ENCODE assay signal across 2 cellular contexts in the genomic region with DNA sequence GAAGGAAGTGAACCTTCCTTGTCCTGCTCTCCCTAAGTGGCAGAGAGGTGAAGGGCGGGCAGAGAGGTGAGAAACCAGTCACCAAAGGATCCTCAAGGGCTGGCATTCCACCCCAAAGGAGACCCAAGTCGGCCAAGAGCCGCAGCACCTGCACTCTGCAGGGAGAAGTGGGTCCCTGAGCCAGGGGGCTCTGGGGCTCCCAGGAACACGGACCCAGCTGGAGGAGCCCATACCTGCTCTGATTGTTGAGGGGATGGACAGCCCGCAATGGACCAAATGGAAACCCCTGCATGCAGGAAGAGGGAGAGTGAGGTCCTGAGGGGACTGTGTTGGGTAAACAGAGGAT.
TF ChIP-seq lines count a peak whose summit lies in the region.

No MANE protein-coding gene starts in this region.

TF ChIP-seq in SK-N-SH, 30 proteins besides CTCF, POLR2A, EP300 and RAD21 (continued from another document):
- TF ChIP-seq CHD2 (IDR thresholded peaks at IDR 0.05; ENCODE audit: low read length, partially characterized antibody) (no peak), POLR2AphosphoS5 (IDR thresholded peaks at IDR 0.05; ENCODE audit: low read depth, low read length) (no peak), RFX5 (IDR thresholded peaks at IDR 0.05; ENCODE audit: low read length) (no peak), SIN3A (IDR thresholded peaks at IDR 0.05; ENCODE audit: borderline replicate concordance, low read depth, low read length) (no peak), TAF1 (IDR thresholded peaks at IDR 0.05; ENCODE audit: borderline replicate concordance, low read depth, low read length) (no peak), ELF1 (IDR thresholded peaks at IDR 0.05) (no peak), FOXJ3 (CRISPR knock-in tag; IDR thresholded peaks at IDR 0.05) (no peak), SMC3 (IDR thresholded peaks at IDR 0.05; ENCODE audit: low read depth, low read length) (no peak), JUND (IDR thresholded peaks at IDR 0.05) (no peak), FOSL2 (IDR thresholded peaks at IDR 0.05; ENCODE audit: borderline replicate concordance, low read depth) (no peak)

TF ChIP-seq in SK-N-SH treated with all-trans-retinoic acid at 6 μM for 48 hours, 23 proteins besides CTCF, POLR2A, EP300 and RAD21 (continued from another document):
- TF ChIP-seq, protein P1, sequence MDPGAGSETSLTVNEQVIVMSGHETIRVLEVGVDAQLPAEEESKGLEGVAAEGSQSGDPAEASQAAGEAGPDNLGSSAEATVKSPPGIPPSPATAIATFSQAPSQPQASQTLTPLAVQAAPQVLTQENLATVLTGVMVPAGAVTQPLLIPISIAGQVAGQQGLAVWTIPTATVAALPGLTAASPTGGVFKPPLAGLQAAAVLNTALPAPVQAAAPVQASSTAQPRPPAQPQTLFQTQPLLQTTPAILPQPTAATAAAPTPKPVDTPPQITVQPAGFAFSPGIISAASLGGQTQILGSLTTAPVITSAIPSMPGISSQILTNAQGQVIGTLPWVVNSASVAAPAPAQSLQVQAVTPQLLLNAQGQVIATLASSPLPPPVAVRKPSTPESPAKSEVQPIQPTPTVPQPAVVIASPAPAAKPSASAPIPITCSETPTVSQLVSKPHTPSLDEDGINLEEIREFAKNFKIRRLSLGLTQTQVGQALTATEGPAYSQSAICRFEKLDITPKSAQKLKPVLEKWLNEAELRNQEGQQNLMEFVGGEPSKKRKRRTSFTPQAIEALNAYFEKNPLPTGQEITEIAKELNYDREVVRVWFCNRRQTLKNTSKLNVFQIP (CRISPR knock-in tag; IDR thresholded peaks at IDR 0.05; ENCODE audit: borderline replicate concordance, low read depth): no peak
- TF ChIP-seq ARNTL (CRISPR knock-in tag; IDR thresholded peaks at IDR 0.05; ENCODE audit: borderline replicate concordance, low read depth) (no peak), TOX (CRISPR knock-in tag; IDR thresholded peaks at IDR 0.05; ENCODE audit: borderline replicate concordance) (no peak), SNAI2 (CRISPR knock-in tag; IDR thresholded peaks at IDR 0.05) (no peak), OSR1 (CRISPR knock-in tag; IDR thresholded peaks at IDR 0.05) (no peak), RARB (CRISPR knock-in tag; IDR thresholded peaks at IDR 0.05) (no peak), ISL1 (CRISPR knock-in tag; IDR thresholded peaks at IDR 0.05) (no peak), ZNF8 (CRISPR knock-in tag; IDR thresholded peaks at IDR 0.05) (no peak), ZNF565 (CRISPR knock-in tag; conservative IDR thresholded peaks at IDR 0.05; ENCODE audit: low read depth) (no peak)
- TF ChIP-seq, protein P2, sequence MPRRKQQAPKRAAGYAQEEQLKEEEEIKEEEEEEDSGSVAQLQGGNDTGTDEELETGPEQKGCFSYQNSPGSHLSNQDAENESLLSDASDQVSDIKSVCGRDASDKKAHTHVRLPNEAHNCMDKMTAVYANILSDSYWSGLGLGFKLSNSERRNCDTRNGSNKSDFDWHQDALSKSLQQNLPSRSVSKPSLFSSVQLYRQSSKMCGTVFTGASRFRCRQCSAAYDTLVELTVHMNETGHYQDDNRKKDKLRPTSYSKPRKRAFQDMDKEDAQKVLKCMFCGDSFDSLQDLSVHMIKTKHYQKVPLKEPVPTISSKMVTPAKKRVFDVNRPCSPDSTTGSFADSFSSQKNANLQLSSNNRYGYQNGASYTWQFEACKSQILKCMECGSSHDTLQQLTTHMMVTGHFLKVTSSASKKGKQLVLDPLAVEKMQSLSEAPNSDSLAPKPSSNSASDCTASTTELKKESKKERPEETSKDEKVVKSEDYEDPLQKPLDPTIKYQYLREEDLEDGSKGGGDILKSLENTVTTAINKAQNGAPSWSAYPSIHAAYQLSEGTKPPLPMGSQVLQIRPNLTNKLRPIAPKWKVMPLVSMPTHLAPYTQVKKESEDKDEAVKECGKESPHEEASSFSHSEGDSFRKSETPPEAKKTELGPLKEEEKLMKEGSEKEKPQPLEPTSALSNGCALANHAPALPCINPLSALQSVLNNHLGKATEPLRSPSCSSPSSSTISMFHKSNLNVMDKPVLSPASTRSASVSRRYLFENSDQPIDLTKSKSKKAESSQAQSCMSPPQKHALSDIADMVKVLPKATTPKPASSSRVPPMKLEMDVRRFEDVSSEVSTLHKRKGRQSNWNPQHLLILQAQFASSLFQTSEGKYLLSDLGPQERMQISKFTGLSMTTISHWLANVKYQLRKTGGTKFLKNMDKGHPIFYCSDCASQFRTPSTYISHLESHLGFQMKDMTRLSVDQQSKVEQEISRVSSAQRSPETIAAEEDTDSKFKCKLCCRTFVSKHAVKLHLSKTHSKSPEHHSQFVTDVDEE (CRISPR knock-in tag; IDR thresholded peaks at IDR 0.05): no peak
TF ChIP-seq in SK-N-SH treated with all-trans-retinoic acid at 6 μM for 48 hours: peak in this region for 0.
